8 cellular contexts compared by ENCODE assay signal in genomic region chr10:15419279-15419874, GRCh38.
DNase-seq lines count a peak whose midpoint lies in the region; ATAC-seq lines count a peak whose summit lies in the region.

No MANE protein-coding gene starts in this region.

- DNase-seq in CD1c-positive myeloid dendritic cell (ENCODE audit: extremely low spot score) (peak; percentile 47), NCI-H69 (lab: John Stamatoyannopoulos, UW) (peak; percentile 47), astrocyte of the hippocampus (ENCODE audit: low read depth, low spot score) (peak; percentile 55), iris pigment epithelial cell (ENCODE audit: low read depth) (peak; percentile 44)
- DNase-seq in stimulated activated CD8-positive, alpha-beta memory T cell treated with anti-CD3 and anti-CD28 coated beads, Interleukin-15, amount 100 ng/mL, for 1 hour (ENCODE audit: low read depth): peak; percentile 9

- ATAC-seq in GM18867 (IDR thresholded peaks at IDR 0.05; ENCODE audit: unreplicated experiment) (peak; percentile 62), GM21529 (IDR thresholded peaks at IDR 0.05; ENCODE audit: unreplicated experiment) (no peak), HG02678 (IDR thresholded peaks at IDR 0.05; ENCODE audit: unreplicated experiment) (no peak)
